10 cellular contexts compared by ENCODE assay signal in the genomic region with DNA sequence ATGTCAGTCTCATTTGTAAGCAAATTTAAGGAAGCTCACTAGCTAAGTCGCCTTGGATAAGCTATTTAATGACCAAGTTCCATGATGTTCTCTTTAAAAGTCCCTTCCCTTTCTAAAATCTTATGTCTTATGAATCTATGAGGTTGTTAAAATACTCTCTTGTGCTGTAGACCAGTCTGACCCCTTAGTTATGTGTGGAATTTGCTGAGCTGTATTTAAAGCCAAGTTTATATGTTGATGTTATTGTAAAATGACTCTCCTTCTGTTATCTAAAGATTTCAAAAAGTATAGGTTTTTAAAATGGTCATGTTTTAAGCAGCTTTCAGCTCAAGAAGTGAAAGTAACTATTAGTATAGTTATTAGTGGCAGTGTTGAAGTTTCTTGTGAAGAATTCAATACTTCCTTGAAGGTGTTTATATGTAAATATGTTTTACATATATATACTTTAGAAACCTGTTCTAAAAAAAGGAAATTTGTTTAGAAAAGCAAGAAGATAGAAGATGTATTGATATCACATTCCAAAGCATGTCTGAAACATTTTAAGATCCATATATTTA.
A peak's percentile ranks its signal among the peaks of the same experiment; 100 is the strongest.
DNase-seq lines count a peak whose midpoint lies in the region; ATAC-seq and FAIRE-seq lines count a peak whose summit lies in the region.
"Had no signal": no experiment of that assay in that cellular context is flagged by ENCODE, and none has a peak within 500 bp of the region (broad histone marks: within the 10 kb centered on the region; RNA-seq: fewer than 3 reads in every experiment).

No MANE protein-coding gene starts in this region.

- DNase-seq in HTR-8/SVneo (ENCODE audit: insufficient read length, low spot score): peak; percentile 35
- DNase-seq in effector memory CD4-positive, alpha-beta T cell: no peak
- no peak for DNase-seq in SHP77 (lab: John Stamatoyannopoulos, UW)
- no peak for DNase-seq in NCI-H69 (lab: John Stamatoyannopoulos, UW)
- DNase-seq: cerebellar nuclear complex, T1000 had no signal

- FAIRE-seq in A204.1 (lab: Jason Lieb, UNC) (peak; percentile 82), HTR-8/SVneo (lab: Jason Lieb, UNC) (no peak)

- H3K4me3 ChIP-seq in effector memory CD4-positive, alpha-beta T cell (ENCODE audit: insufficient read depth, low read depth, low read length, poor library complexity, severe bottlenecking): no peak overlapping the region

- H3K27me3 ChIP-seq in effector memory CD4-positive, alpha-beta T cell (replicated peaks; ENCODE audit: control insufficient read depth, insufficient read depth, low read length, poor library complexity, severe bottlenecking): no peaks in the 10 kb centered on the region

- peak overlapping the region; percentile 44 for H3K27ac ChIP-seq in effector memory CD4-positive, alpha-beta T cell (ENCODE audit: insufficient read depth, low read length, poor library complexity, severe bottlenecking)

- H3K36me3 ChIP-seq in effector memory CD4-positive, alpha-beta T cell (ENCODE audit: control insufficient read depth, insufficient read depth, low read length): peaks cover 11% of the 10 kb centered on the region

- no peaks in the 10 kb centered on the region for H3K9me3 ChIP-seq in effector memory CD4-positive, alpha-beta T cell (ENCODE audit: control insufficient read depth, low read length)

- ATAC-seq in GM18868 (IDR thresholded peaks at IDR 0.05; ENCODE audit: unreplicated experiment) (peak; percentile 38), HG03432 (IDR thresholded peaks at IDR 0.05; ENCODE audit: unreplicated experiment) (no peak), HG03175 (IDR thresholded peaks at IDR 0.05; ENCODE audit: unreplicated experiment) (no peak)

- peaks cover 18% of the 10 kb centered on the region for H3K4me1 ChIP-seq in effector memory CD4-positive, alpha-beta T cell (ENCODE audit: control insufficient read depth, insufficient read depth, low read length, poor library complexity, severe bottlenecking)
